ENCODE assay signal across 13 cellular contexts in genomic region chr10:1045415-1045814, GRCh38. TPM values are rescaled to one million over a fixed set of nuclear protein-coding genes. Genes with fewer than 3 reads are reported as not detected.
DNase-seq lines count a peak whose midpoint lies in the region; ATAC-seq and TF ChIP-seq lines count a peak whose summit lies in the region.
"Had no signal": no experiment of that assay in that cellular context is flagged by ENCODE, and none has a peak within 500 bp of the region (broad histone marks: within the 10 kb centered on the region; RNA-seq: fewer than 3 reads in every experiment).

No MANE protein-coding gene starts in this region.

- no peak overlapping the region for H2BK12ac ChIP-seq in H9 (ENCODE audit: insufficient read length, low read depth, low read length)

- H3K79me1 ChIP-seq in H9 (ENCODE audit: insufficient read depth, low read depth, low read length, poor library complexity, severe bottlenecking): no peaks in the 10 kb centered on the region

- intact Hi-C loops in natural killer cell (cut with micrococcal nuclease): no loop called here

- no peak for ATAC-seq in activated naive CD8-positive, alpha-beta T cell treated with anti-CD3 and anti-CD28 coated beads, Interleukin-2, amount 50 U/mL, for 24 hours
- ATAC-seq in natural killer cell: no peak
- ATAC-seq: Panc1 had no signal

- H3K36me3 Mint-ChIP-seq in H9 (ENCODE audit: insufficient read depth in 1 of 3, low read depth in 3 of 3) (peaks cover 27 to 60% (median 49%) of the 10 kb centered on the region in 3 experiments), natural killer cell (peaks cover 2% of the 10 kb centered on the region)
- peaks cover 46% of the 10 kb centered on the region for H3K36me3 Mint-ChIP-seq in activated naive CD8-positive, alpha-beta T cell treated with anti-CD3 and anti-CD28 coated beads, Interleukin-2, amount 50 U/mL, for 24 hours (ENCODE audit: low read depth)

- H3K56ac ChIP-seq in H9 (ENCODE audit: insufficient read length, low read depth, low read length): no peak overlapping the region

- no peaks in the 10 kb centered on the region for H3K27me3 ChIP-seq in BLaER1 treated with 17β-estradiol and CSF1 and Interleukin-3, amounts not matched to agents 10 nM and 100 nM
- H3K27me3 ChIP-seq in H9 (ENCODE audit: insufficient read depth, low read length): no peaks in the 10 kb centered on the region

- peaks cover 5% of the 10 kb centered on the region for H3K23me2 ChIP-seq in H9 (ENCODE audit: insufficient read length, low read depth, low read length, poor library complexity, severe bottlenecking)

- H3K14ac ChIP-seq in H9 (ENCODE audit: insufficient read depth, low read length): no peak overlapping the region

- peaks cover 49 to 69% (median 64%) of the 10 kb centered on the region in 10 experiments for H3K4me1 ChIP-seq in BLaER1 treated with 17β-estradiol and CSF1 and Interleukin-3, amounts not matched to agents 10 nM and 100 nM
- no peaks in the 10 kb centered on the region; the same call in 1 of the 2 replicates for H3K4me1 ChIP-seq in H9 (ENCODE audit: insufficient read depth, low read length)

- peak overlapping the region in 2 of 3 experiments; percentile 82 to 88; a peak in 4 of 7 replicates for H3K27ac Mint-ChIP-seq in H9
- peak overlapping the region; percentile 70 for H3K27ac Mint-ChIP-seq in activated naive CD8-positive, alpha-beta T cell treated with anti-CD3 and anti-CD28 coated beads, Interleukin-2, amount 50 U/mL, for 24 hours
- H3K27ac Mint-ChIP-seq in natural killer cell: peak overlapping the region; percentile 89 to 96

- H3K4me2 ChIP-seq in BLaER1 treated with 17β-estradiol and CSF1 and Interleukin-3, amounts not matched to agents 10 nM and 100 nM: peak overlapping the region; percentile 76 to 95 (median 88)
- H3K4me2 ChIP-seq in H9 (ENCODE audit: insufficient read depth, insufficient read length, low read length): peak overlapping the region; percentile 58

- peaks cover 28% of the 10 kb centered on the region for H3K79me2 ChIP-seq in H9 (ENCODE audit: insufficient read depth, low read length)

- H3K4ac ChIP-seq in H9 (ENCODE audit: low read depth, low read length): no peak overlapping the region

- WGBS in H9 (ENCODE audit: extremely low coverage, insufficient read length, low lambda C conversion rate): no CpG with 5 or more reads among the region's 6 CpGs

- H3K18ac ChIP-seq in H9 (ENCODE audit: insufficient read length, low read depth, low read length): no peak overlapping the region

- H3T11ph ChIP-seq in H9 (ENCODE audit: low read length): no peak overlapping the region

- peak overlapping the region; percentile 16 to 57; a peak in 4 of 5 replicates for H3K4me3 Mint-ChIP-seq in H9
- H3K4me3 Mint-ChIP-seq in activated naive CD8-positive, alpha-beta T cell treated with anti-CD3 and anti-CD28 coated beads, Interleukin-2, amount 50 U/mL, for 24 hours: peak overlapping the region; percentile 66
- H3K4me3 Mint-ChIP-seq in natural killer cell: peak overlapping the region; percentile 87

- no peak overlapping the region for H2AFZ ChIP-seq in H9 (ENCODE audit: low read length)

- H4K91ac ChIP-seq in H9 (ENCODE audit: insufficient read length, low read depth, low read length): no peak overlapping the region

- H3K4me1 Mint-ChIP-seq in H9: peaks cover 23 to 25% of the 10 kb centered on the region in 2 experiments
- peaks cover 46% of the 10 kb centered on the region for H3K4me1 Mint-ChIP-seq in activated naive CD8-positive, alpha-beta T cell treated with anti-CD3 and anti-CD28 coated beads, Interleukin-2, amount 50 U/mL, for 24 hours
- H3K4me1 Mint-ChIP-seq in natural killer cell: peaks cover 43 to 61% of the 10 kb centered on the region in 2 donors

- DNase-seq in H9: no peak
- no peak for DNase-seq in activated naive CD8-positive, alpha-beta T cell treated with anti-CD3 and anti-CD28 coated beads, Interleukin-2, amount 50 U/mL, for 24 hours
- DNase-seq in natural killer cell: no peak
- no peak for DNase-seq in NCI-H187 treated with DMSO at 0.1 percent for 48 hours (lab: John Stamatoyannopoulos, UW)
- no peak for DNase-seq in pons (ENCODE audit: low spot score)
- no peak for DNase-seq in NCI-H2081 treated with DMSO at 0.1 percent for 48 hours (lab: John Stamatoyannopoulos, UW)
- no peak for DNase-seq in germinal center (ENCODE audit: low spot score)
- DNase-seq: DMS 273 treated with DMSO at 0.1 percent for 48 hours, NCI-H1092 treated with DMSO at 0.1 percent for 48 hours had no signal

- peak overlapping the region in 9 of 11 experiments; percentile 65 to 80 (median 72); a peak in 12 of 22 replicates for H3K9ac ChIP-seq in BLaER1 treated with 17β-estradiol and CSF1 and Interleukin-3, amounts not matched to agents 10 nM and 100 nM
- H3K9ac ChIP-seq in H9 (ENCODE audit: extremely low read depth, insufficient read length, low read length): no peak overlapping the region

- peak overlapping the region in 10 of 11 experiments; percentile 76 to 90 (median 83); a peak in 19 of 22 replicates for H3K27ac ChIP-seq in BLaER1 treated with 17β-estradiol and CSF1 and Interleukin-3, amounts not matched to agents 10 nM and 100 nM
- H3K27ac ChIP-seq in H9 (ENCODE audit: insufficient read length, low read depth, low read length): no peak overlapping the region

- peaks cover 0 to 50% (median 15%) of the 10 kb centered on the region in 11 experiments; a peak in 14 of 22 replicates for H4K20me1 ChIP-seq in BLaER1 treated with 17β-estradiol and CSF1 and Interleukin-3, amounts not matched to agents 10 nM and 100 nM
- no peaks in the 10 kb centered on the region for H4K20me1 ChIP-seq in H9 (ENCODE audit: control insufficient read depth, insufficient read depth, insufficient read length)

- H2BK20ac ChIP-seq in H9 (ENCODE audit: low read depth, low read length, poor library complexity, severe bottlenecking): no peak overlapping the region

- H3K23ac ChIP-seq in H9 (ENCODE audit: insufficient read length, low read depth, low read length): no peak overlapping the region

- peak overlapping the region in 8 of 10 experiments; percentile 48 to 64 (median 53); a peak in 15 of 20 replicates for H3K4me3 ChIP-seq in BLaER1 treated with 17β-estradiol and CSF1 and Interleukin-3, amounts not matched to agents 10 nM and 100 nM

- TF ChIP-seq CTCF in H9 (conservative IDR thresholded peaks at IDR 0.05) (no peak), natural killer cell (IDR thresholded peaks at IDR 0.05) (no peak)

- no peak overlapping the region for H4K5ac ChIP-seq in H9 (ENCODE audit: insufficient read length, low read depth, low read length)

- no peak overlapping the region for H2BK120ac ChIP-seq in H9 (ENCODE audit: low read depth, low read length, poor library complexity, severe bottlenecking)

- no peak overlapping the region for H2BK15ac ChIP-seq in H9 (ENCODE audit: low read depth, low read length)

- H2BK5ac ChIP-seq in H9 (ENCODE audit: insufficient read length, low read length): no peak overlapping the region

- no peak overlapping the region for H2AK5ac ChIP-seq in H9 (ENCODE audit: insufficient read length, low read length)

- no peaks in the 10 kb centered on the region for H3K9me3 ChIP-seq in BLaER1 treated with 17β-estradiol and CSF1 and Interleukin-3, amounts not matched to agents 10 nM and 100 nM (replicated peaks in 1 of 11)
- no peaks in the 10 kb centered on the region for H3K9me3 ChIP-seq in H9 (ENCODE audit: control insufficient read depth, low read depth, low read length)

- H4K8ac ChIP-seq in H9 (replicated peaks; ENCODE audit: insufficient read length, low read depth, low read length): no peak overlapping the region

- H3K9me3 Mint-ChIP-seq in H9 (no peaks in the 10 kb centered on the region; a peak in 2 of 5 replicates), natural killer cell (no peaks in the 10 kb centered on the region)
- H3K9me3 Mint-ChIP-seq in activated naive CD8-positive, alpha-beta T cell treated with anti-CD3 and anti-CD28 coated beads, Interleukin-2, amount 50 U/mL, for 24 hours: no peaks in the 10 kb centered on the region

- no peaks in the 10 kb centered on the region for H3K27me3 Mint-ChIP-seq in H9 (ENCODE audit: low read depth)
- no peaks in the 10 kb centered on the region for H3K27me3 Mint-ChIP-seq in activated naive CD8-positive, alpha-beta T cell treated with anti-CD3 and anti-CD28 coated beads, Interleukin-2, amount 50 U/mL, for 24 hours
- no peaks in the 10 kb centered on the region for H3K27me3 Mint-ChIP-seq in natural killer cell (ENCODE audit: low read depth in 2 of 2)

- peaks cover 22 to 38% (median 29%) of the 10 kb centered on the region in 11 experiments; a peak in 21 of 22 replicates for H3K36me3 ChIP-seq in BLaER1 treated with 17β-estradiol and CSF1 and Interleukin-3, amounts not matched to agents 10 nM and 100 nM

RNA-seq across cellular contexts. Expression of gene IDI1, which starts 3.5 kb away (rescaled TPM):
- total RNA-seq in H9 (2021) (40.8 and 44.7 TPM in 2 replicates), natural killer cell (100 to 1,000 TPM; 156 to 229 (median 163) TPM)

RNA-seq across cellular contexts. Expression of gene WDR37, which starts 10.8 kb away (rescaled TPM):
- total RNA-seq in H9 (2021): 13.1 and 14.0 TPM in 2 replicates
- 10 to 100 TPM; 56.3 to 59.6 (median 57.6) TPM for total RNA-seq in natural killer cell

RNA-seq across cellular contexts. Expression of gene IDI2, which starts 19.8 kb away (rescaled TPM):
- not detected in 2 replicates for total RNA-seq in H9 (2021)
- not detected for total RNA-seq in natural killer cell
- total RNA-seq: activated CD8-positive, alpha-beta memory T cell treated with anti-CD3 and anti-CD28 coated beads for 36 hours; cerebellum had no signal

RNA-seq across cellular contexts. Expression of gene GTPBP4, which starts 57.2 kb away (rescaled TPM):
- total RNA-seq in H9 (2021) (131 and 134 TPM in 2 replicates), natural killer cell (10 to 100 TPM; 53.9 to 99.6 (median 72.5) TPM)

Comparison
In these comparisons a context has a peak if more than half of its experiments do, and no peak if none do; other contexts are left out.
1. H3K4me3 Mint-ChIP-seq: peak in every context shown above with its lines; median percentile 87 in natural killer cell; 66 in activated naive CD8-positive, alpha-beta T cell treated with anti-CD3 and anti-CD28 coated beads, Interleukin-2, amount 50 U/mL, for 24 hours; 36 in H9.